Comparison of ENCODE assay signal across 8 cellular contexts in the genomic region with DNA sequence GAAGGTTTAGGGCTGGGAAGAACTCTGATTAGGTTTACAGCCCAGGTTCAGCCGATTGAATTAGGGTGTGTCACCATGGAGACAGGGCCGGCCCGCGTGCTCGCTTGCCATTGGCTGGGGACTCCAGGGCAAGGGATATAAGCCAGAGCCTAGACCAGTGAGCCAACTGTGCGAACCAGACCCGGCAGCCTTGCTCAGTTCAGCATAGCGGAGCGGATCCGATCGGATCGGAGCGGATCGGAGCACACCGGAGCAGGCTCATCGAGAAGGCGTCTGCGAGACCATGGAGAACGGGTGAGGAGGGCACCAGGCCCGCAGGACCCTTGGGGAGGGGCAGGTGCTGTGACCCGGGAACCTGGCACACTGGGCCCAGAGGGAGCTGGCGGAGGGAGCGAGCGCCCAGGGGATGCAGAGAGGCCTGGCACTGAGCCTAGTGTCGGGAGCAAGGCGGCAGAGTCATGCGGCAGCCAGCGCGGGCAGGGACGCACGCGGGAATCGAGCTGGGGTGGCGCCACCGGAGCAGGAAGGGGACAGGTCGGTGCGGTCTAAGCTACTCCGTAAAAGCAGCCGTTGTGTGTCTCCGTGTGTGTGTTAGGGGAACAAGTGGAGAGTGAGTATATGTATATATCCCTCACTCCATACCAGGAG. TPM values are rescaled to one million over a fixed set of nuclear protein-coding genes. Genes with fewer than 3 reads are reported as not detected.
DNase-seq lines count a peak whose midpoint lies in the region; TF ChIP-seq lines count a peak whose summit lies in the region.

PNP (plus strand) TSS at position 165 of the 648 bp plus-strand sequence; CDS start at position 284, 119 bp downstream.

- DNase-seq in COLO668 (lab: John Stamatoyannopoulos, UW; ENCODE audit: unreplicated experiment) (peak; percentile 96), GM20000 (ENCODE audit: low spot score) (peak; percentile 93), HS-5 (ENCODE audit: low read depth) (peak; percentile 62), NK-92 (lab: John Stamatoyannopoulos, UW; ENCODE audit: unreplicated experiment) (peak; percentile 17), lung microvascular endothelial cell (ENCODE audit: low read depth in 2 of 2) (peak; percentile 93 to 95)
- peak; percentile 69 to 70 for DNase-seq in activated CD8-positive, alpha-beta memory T cell treated with anti-CD3 and anti-CD28 coated beads for 1 hour (ENCODE audit: extremely low read depth in 1 of 2, low read depth in 1 of 2)
- peak; percentile 85 for DNase-seq in effector CD4-positive, alpha-beta T cell
- peak; percentile 77 to 85 (median 81) for DNase-seq in stimulated activated CD4-positive, alpha-beta T cell treated with anti-CD3 and anti-CD28 coated beads, TNF-alpha, amount 100 ng/mL, for 48 hours (ENCODE audit: low read depth in 3 of 3)

- TF ChIP-seq CTCF in GM20000 (IDR thresholded peaks at IDR 0.05; ENCODE audit: extremely low read depth, missing control alignments) = no peak

RNA-seq across cellular contexts. Expression of gene PNP, which starts in this region (rescaled TPM):
- 193 and 227 TPM in 2 replicates for total RNA-seq in lung microvascular endothelial cell

Comparison
In these comparisons a context has a peak if more than half of its experiments do, and no peak if none do; other contexts are left out.
1. Peak in every context shown above with its lines: DNase-seq.
2. DNase-seq: peak in every context shown above with its lines; median percentile 96 in COLO668; 94 in lung microvascular endothelial cell; 93 in GM20000; 85 in effector CD4-positive, alpha-beta T cell; 81 in stimulated activated CD4-positive, alpha-beta T cell treated with anti-CD3 and anti-CD28 coated beads, TNF-alpha, amount 100 ng/mL, for 48 hours; 70 in activated CD8-positive, alpha-beta memory T cell treated with anti-CD3 and anti-CD28 coated beads for 1 hour; 62 in HS-5; 17 in NK-92.